Comparison of ENCODE assay signal across 20 cellular contexts in genomic region chr11:80261776-80262175, GRCh38.
DNase-seq lines count a peak whose midpoint lies in the region; FAIRE-seq and TF ChIP-seq lines count a peak whose summit lies in the region.
"Had no signal": no experiment of that assay in that cellular context is flagged by ENCODE, and none has a peak within 500 bp of the region (broad histone marks: within the 10 kb centered on the region; RNA-seq: fewer than 3 reads in every experiment).

No MANE protein-coding gene starts in this region.

- FAIRE-seq in H54 (lab: Jason Lieb, UNC), result no peak
- FAIRE-seq: A204.1, D721Med, GM12891, GM18507 had no signal

- peak; percentile 41 for DNase-seq in Ammon's horn (ENCODE audit: low spot score)
- DNase-seq in cerebellum (ENCODE audit: low spot score), result peak; percentile 0
- peak; percentile 13 for DNase-seq in midbrain (lab: John Stamatoyannopoulos, UW)
- no peak for DNase-seq in H54 (ENCODE audit: insufficient read length, low spot score)
- DNase-seq in NCI-H82 (lab: John Stamatoyannopoulos, UW), result no peak
- no peak for DNase-seq in middle frontal gyrus (ENCODE audit: extremely low spot score, low spot score)
- DNase-seq: BE2C; CD4-positive, alpha-beta T cell; CD8-positive, alpha-beta memory T cell; DMS 273 treated with DMSO at 0.1 percent for 48 hours; DMS79; EL; GF-D8; GOT3; H7; HCEC 1CT had no signal

- TF ChIP-seq POLR2A in H54 (IDR thresholded peaks at IDR 0.05; ENCODE audit: low read depth, low read length), result no peak

Comparison
In these comparisons a context has a peak if more than half of its experiments do, and no peak if none do; other contexts are left out.
1. DNase-seq: peak in Ammon's horn (single experiment), cerebellum (single experiment) and midbrain (single experiment); none in H54 (single experiment), NCI-H82 (single experiment) and middle frontal gyrus (single experiment).